8 cellular contexts compared by ENCODE assay signal in genomic region chr16:728131-728889, GRCh38. TPM values are rescaled to one million over a fixed set of nuclear protein-coding genes. Genes with fewer than 3 reads are reported as not detected.
A peak's percentile ranks its signal among the peaks of the same experiment; 100 is the strongest.
DNase-seq lines count a peak whose midpoint lies in the region; ATAC-seq, FAIRE-seq and TF ChIP-seq lines count a peak whose summit lies in the region.

No MANE protein-coding gene starts in this region.

- H3K4me1 Mint-ChIP-seq in MCF 10A (ENCODE audit: insufficient read depth, unreplicated experiment) = no peaks in the 10 kb centered on the region

- CTCF ChIA-PET in MCF 10A (lab: Yijun Ruan, JAX) = interaction anchor here (0.9 kb wide), 1 partner anchor 56 kb away, joined by 5 read pairs; no protein-coding TSS in a partner anchor

- H3K27ac Mint-ChIP-seq in MCF 10A (ENCODE audit: low read depth, unreplicated experiment) = no peak overlapping the region

- TF ChIP-seq RAD21 in Ishikawa (IDR thresholded peaks at IDR 0.05; ENCODE audit: low read depth) = no peak

- peak; percentile 40; the same call in 1 of the 2 replicates for TF ChIP-seq POLR2A in GM12892 (IDR thresholded peaks at IDR 0.05; ENCODE audit: low read depth, low read length)

- ATAC-seq in HG03139 (IDR thresholded peaks at IDR 0.05; ENCODE audit: unreplicated experiment) = no peak

- H3K9me3 Mint-ChIP-seq in MCF 10A (ENCODE audit: unreplicated experiment) = no peaks in the 10 kb centered on the region

- no TSS peak for BruUV-seq in MCF 10A (replicated peaks; lab: Mats Ljungman, UMichigan)

- peak; percentile 93 for FAIRE-seq in GM12892 (lab: Jason Lieb, UNC)

- DNase-seq in A172 (ENCODE audit: low spot score) = peak; percentile 83
- peak; percentile 77 for DNase-seq in GM12892 (ENCODE audit: insufficient read length)
- DNase-seq in T-helper 22 cell (ENCODE audit: low read depth) = peak; percentile 40
- peak; percentile 82 for DNase-seq in MCF 10A (ENCODE audit: unreplicated experiment)
- DNase-seq in iPS-NIHi11 (ENCODE audit: low spot score) = peak; percentile 84
- DNase-seq in stimulated activated CD4-positive, alpha-beta T cell treated with anti-CD3 and anti-CD28 coated beads, Interleukin-15, amount 100 ng/mL, for 1 hour (ENCODE audit: low read depth in 1 of 2, low spot score in 1 of 2) = peak; percentile 28 to 37

- no peaks in the 10 kb centered on the region for H3K27me3 Mint-ChIP-seq in MCF 10A (ENCODE audit: insufficient read depth, unreplicated experiment)

- no peak for TF ChIP-seq EP300 in Ishikawa (IDR thresholded peaks at IDR 0.05; ENCODE audit: borderline replicate concordance)

- intact Hi-C loops in MCF 10A (cut with micrococcal nuclease) = loop anchor here (5.0 kb wide), 1 partner anchor 59 kb away; the partner anchor contains the start of genes CHTF18 and RPUSD1

- peaks cover 37% of the 10 kb centered on the region for H3K36me3 Mint-ChIP-seq in MCF 10A (ENCODE audit: insufficient read depth, unreplicated experiment)

- peak overlapping the region; percentile 65 for H3K4me3 Mint-ChIP-seq in MCF 10A (ENCODE audit: unreplicated experiment)

- no peak for TF ChIP-seq CTCF in MCF 10A (IDR thresholded peaks at IDR 0.05; ENCODE audit: unreplicated experiment)

- POLR2A ChIA-PET in MCF 10A (lab: Yijun Ruan, JAX) = interaction anchor here (0.6 to 9.6 kb wide), 15 partner anchors 9 to 59 kb away, joined by 3 to 124 read pairs (median 6); partner anchors contain the start of genes CIAO3, METRN, MSLN and RPUSD1

TF ChIP-seq in Ishikawa, 13 proteins besides CTCF, POLR2A, EP300 and RAD21:
- TF ChIP-seq YY1 (IDR thresholded peaks at IDR 0.05; ENCODE audit: low read depth) (no peak), TCF12 (IDR thresholded peaks at IDR 0.05; ENCODE audit: low read depth) (peak; percentile 59; the same call in 1 of the 2 replicates), MAX (IDR thresholded peaks at IDR 0.05) (peak; percentile 96), EGR1 (IDR thresholded peaks at IDR 0.05) (no peak), USF1 (IDR thresholded peaks at IDR 0.05) (peak; percentile 59), NFIC (IDR thresholded peaks at IDR 0.05) (peak; percentile 20; the same call in 1 of the 2 replicates), TEAD4 (IDR thresholded peaks at IDR 0.05) (peak; percentile 12; the same call in 1 of the 2 replicates), REST (IDR thresholded peaks at IDR 0.05; ENCODE audit: low read depth) (no peak), CREB1 (IDR thresholded peaks at IDR 0.05; ENCODE audit: low read depth) (no peak)

RNA-seq across cellular contexts. Expression of gene HAGHL, which starts 1.4 kb away (rescaled TPM):
- 15.0 and 25.3 TPM in 2 replicates for total RNA-seq in A172 (2014; rRNA removed; shearing (Covaris generic))
- polyA plus RNA-seq in GM12892 (2012; ENCODE audit: missing spikeins) = 7.5 TPM
- total RNA-seq in MCF 10A (2022) = 20.1 and 24.5 TPM in 2 replicates

RNA-seq across cellular contexts. Expression of gene CCDC78, which starts 2.1 kb away (rescaled TPM):
- total RNA-seq in A172 (2014; rRNA removed; shearing (Covaris generic)) = 2.1 and 4.0 TPM in 2 replicates
- 10.1 TPM for polyA plus RNA-seq in GM12892 (2012; ENCODE audit: missing spikeins)
- total RNA-seq in MCF 10A (2022) = 4.6 and 6.0 TPM in 2 replicates

RNA-seq across cellular contexts. Expression of gene ANTKMT, which starts 7.4 kb away (rescaled TPM):
- total RNA-seq in A172 (2014; rRNA removed; shearing (Covaris generic)) = 83.8 and 94.2 TPM in 2 replicates
- 1.6 TPM for polyA plus RNA-seq in GM12892 (2012; ENCODE audit: missing spikeins)
- 54.7 and 55.8 TPM in 2 replicates for total RNA-seq in MCF 10A (2022)

RNA-seq across cellular contexts. Expression of gene CIAO3, which starts 12.5 kb away (rescaled TPM):
- 45.1 and 47.5 TPM in 2 replicates for total RNA-seq in A172 (2014; rRNA removed; shearing (Covaris generic))
- polyA plus RNA-seq in GM12892 (2012; ENCODE audit: missing spikeins) = 18.6 TPM
- total RNA-seq in MCF 10A (2022) = 28.5 and 31.1 TPM in 2 replicates

RNA-seq across cellular contexts. Expression of gene METRN, which starts 13.4 kb away (rescaled TPM):
- total RNA-seq in A172 (2014; rRNA removed; shearing (Covaris generic)) = 71.9 and 87.2 TPM in 2 replicates
- 1.1 TPM for polyA plus RNA-seq in GM12892 (2012; ENCODE audit: missing spikeins)
- total RNA-seq in MCF 10A (2022) = 56.3 and 69.5 TPM in 2 replicates

Comparison
In these comparisons a context has a peak if more than half of its experiments do, and no peak if none do; other contexts are left out.
1. DNase-seq: peak in every context shown above with its lines; median percentile 84 in iPS-NIHi11; 83 in A172; 82 in MCF 10A; 77 in GM12892; 40 in T-helper 22 cell; 32 in stimulated activated CD4-positive, alpha-beta T cell treated with anti-CD3 and anti-CD28 coated beads, Interleukin-15, amount 100 ng/mL, for 1 hour.